Comparison of ENCODE assay signal across 9 cellular contexts in the genomic region with DNA sequence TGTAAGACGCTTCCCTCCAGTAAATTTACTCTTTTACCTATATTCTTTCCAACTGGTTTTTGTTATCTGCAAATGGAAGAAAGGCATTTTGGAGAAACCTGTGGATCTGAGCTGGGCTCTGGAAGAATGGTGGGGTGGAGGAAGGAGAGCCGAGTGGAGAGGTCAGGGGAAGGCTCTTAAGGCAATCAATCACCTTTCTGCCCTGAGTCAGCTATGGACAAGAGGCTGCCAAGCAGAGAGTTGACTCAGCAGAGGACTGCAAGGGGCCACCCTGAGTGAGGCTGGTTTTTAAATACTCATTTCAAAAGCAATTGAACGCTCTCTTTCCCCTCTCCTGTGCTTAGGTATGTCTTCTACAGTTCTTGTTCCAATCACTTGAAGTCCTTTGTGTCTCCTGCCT.
A peak's percentile ranks its signal among the peaks of the same experiment; 100 is the strongest.
DNase-seq lines count a peak whose midpoint lies in the region; ATAC-seq and TF ChIP-seq lines count a peak whose summit lies in the region.
"Had no signal": no experiment of that assay in that cellular context is flagged by ENCODE, and none has a peak within 500 bp of the region (broad histone marks: within the 10 kb centered on the region; RNA-seq: fewer than 3 reads in every experiment).

No MANE protein-coding gene starts in this region.

- POLR2A ChIA-PET in CD4-positive, alpha-beta memory T cell (lab: Charles Lee; ENCODE audit: partially characterized antibody), result interaction anchor here (0.6 to 2.3 kb wide), 3 partner anchors 10 to 337 kb away, joined by 3 to 14 read pairs (median 3); no protein-coding TSS in a partner anchor

- no peak for TF ChIP-seq CTCF in CD14-positive monocyte (IDR thresholded peaks at IDR 0.05)

- no peak overlapping the region for H3K4me3 Mint-ChIP-seq in CD4-positive, alpha-beta memory T cell
- no peak overlapping the region for H3K4me3 Mint-ChIP-seq in CD14-positive monocyte

- H3K9me3 ChIP-seq in CD4-positive, alpha-beta memory T cell (ENCODE audit: control insufficient read depth in 1 of 2, low read length in 2 of 2), result no peaks in the 10 kb centered on the region

- peak overlapping the region; percentile 49 for H3K27ac ChIP-seq in ACC112 (ENCODE audit: low read depth, low read length)
- H3K27ac ChIP-seq in CD4-positive, alpha-beta memory T cell (ENCODE audit: low read depth, low read length), result no peak overlapping the region

- no peaks in the 10 kb centered on the region for H3K36me3 ChIP-seq in ACC112 (ENCODE audit: insufficient read depth, low read length)
- H3K36me3 ChIP-seq in CD4-positive, alpha-beta memory T cell (ENCODE audit: insufficient read depth, low read length), result no peaks in the 10 kb centered on the region

- H3K36me3 Mint-ChIP-seq in CD4-positive, alpha-beta memory T cell, result no peaks in the 10 kb centered on the region
- H3K36me3 Mint-ChIP-seq in CD14-positive monocyte, result no peaks in the 10 kb centered on the region

- no peak overlapping the region for H3K27ac Mint-ChIP-seq in CD4-positive, alpha-beta memory T cell
- H3K27ac Mint-ChIP-seq in CD14-positive monocyte, result peak overlapping the region in 1 of 7 donors; percentile 32

- H2AFZ ChIP-seq in ACC112 (ENCODE audit: low read length, unreplicated experiment), result no peak overlapping the region

- peak; percentile 82 for DNase-seq in RPMI7951 (ENCODE audit: low read depth)
- peak; percentile 35 for DNase-seq in iPS-NIHi11 (ENCODE audit: low spot score)
- no peak for DNase-seq in CD4-positive, alpha-beta memory T cell
- DNase-seq in COR-L47 (lab: John Stamatoyannopoulos, UW), result no peak
- no peak for DNase-seq in CD14-positive monocyte (ENCODE audit: low spot score)
- DNase-seq: stimulated activated naive CD4-positive, alpha-beta T cell had no signal

- intact Hi-C loops in CD4-positive, alpha-beta memory T cell (cut with micrococcal nuclease), result no loop called here
- intact Hi-C loops in CD14-positive monocyte (cut with micrococcal nuclease), result no loop called here

- peaks cover 0 to 2% (median 0%) of the 10 kb centered on the region in 4 donors for H3K4me1 Mint-ChIP-seq in CD4-positive, alpha-beta memory T cell
- peaks cover 9% of the 10 kb centered on the region for H3K4me1 Mint-ChIP-seq in CD14-positive monocyte

- no peaks in the 10 kb centered on the region for H3K79me2 ChIP-seq in ACC112 (ENCODE audit: control insufficient read depth, insufficient read depth, low read length, unreplicated experiment)

- peak; percentile 72 for ATAC-seq in GM19351 (IDR thresholded peaks at IDR 0.05; ENCODE audit: unreplicated experiment)
- no peak for ATAC-seq in GM21367 (IDR thresholded peaks at IDR 0.05; ENCODE audit: unreplicated experiment)

- H3K27me3 Mint-ChIP-seq in CD4-positive, alpha-beta memory T cell, result peaks cover 9 to 12% of the 10 kb centered on the region in 2 donors
- H3K27me3 Mint-ChIP-seq in CD14-positive monocyte (ENCODE audit: low read depth in 3 of 3), result peaks cover 8 to 23% (median 16%) of the 10 kb centered on the region in 3 donors

- H3K4me1 ChIP-seq in ACC112 (ENCODE audit: control insufficient read depth, insufficient read depth, low read length, unreplicated experiment), result peaks cover 39% of the 10 kb centered on the region
- no peaks in the 10 kb centered on the region for H3K4me1 ChIP-seq in CD4-positive, alpha-beta memory T cell (ENCODE audit: insufficient read depth, low read length)

- no peaks in the 10 kb centered on the region for H3K27me3 ChIP-seq in ACC112 (ENCODE audit: insufficient read depth, low read length)
- no peaks in the 10 kb centered on the region for H3K27me3 ChIP-seq in CD4-positive, alpha-beta memory T cell (ENCODE audit: insufficient read depth, low read length)

- H3K4me3 ChIP-seq in ACC112 (ENCODE audit: low read depth, low read length), result peak overlapping the region; percentile 51; the same call in 1 of the 2 replicates
- no peak overlapping the region for H3K4me3 ChIP-seq in CD4-positive, alpha-beta memory T cell (ENCODE audit: low read length in 2 of 2)

- peaks cover 0 to 4% (median 0%) of the 10 kb centered on the region in 8 donors for H3K9me3 Mint-ChIP-seq in CD4-positive, alpha-beta memory T cell
- peaks cover 0 to 3% (median 0%) of the 10 kb centered on the region in 7 donors for H3K9me3 Mint-ChIP-seq in CD14-positive monocyte

- CTCF ChIA-PET in CD4-positive, alpha-beta memory T cell (lab: Charles Lee; ENCODE audit: partially characterized antibody), result interaction anchor here (0.8 kb wide), 1 partner anchor 424 kb away, joined by 3 read pairs; the partner anchor contains the start of gene DNAJC1

Comparison
In these comparisons a context has a peak if more than half of its experiments do, and no peak if none do; other contexts are left out.
1. DNase-seq: peak in RPMI7951 (single experiment) and iPS-NIHi11 (single experiment); none in CD4-positive, alpha-beta memory T cell (0 of 5), COR-L47 (single experiment) and CD14-positive monocyte (single experiment).